ENCODE assay signal across 1 cellular context in genomic region chr7:155454183-155455112, GRCh38.
TF ChIP-seq lines count a peak whose summit lies in the region.

No MANE protein-coding gene starts in this region.

TF ChIP-seq in SK-N-SH, 30 proteins besides CTCF, POLR2A, EP300 and RAD21 (continued from another document):
- TF ChIP-seq PBX3 (IDR thresholded peaks at IDR 0.05) (no peak), MXI1 (IDR thresholded peaks at IDR 0.05; ENCODE audit: low read depth, low read length) (no peak), CHD2 (IDR thresholded peaks at IDR 0.05; ENCODE audit: low read length, partially characterized antibody) (no peak), JUND (IDR thresholded peaks at IDR 0.05) (no peak), YY1 (IDR thresholded peaks at IDR 0.05; ENCODE audit: low read depth) (no peak), NRF1 (IDR thresholded peaks at IDR 0.05; ENCODE audit: low read depth, low read length) (no peak), GABPA (IDR thresholded peaks at IDR 0.05; ENCODE audit: low read depth) (no peak), SMC3 (IDR thresholded peaks at IDR 0.05; ENCODE audit: low read depth, low read length) (no peak), FOSL2 (IDR thresholded peaks at IDR 0.05; ENCODE audit: borderline replicate concordance, low read depth) (no peak)
TF ChIP-seq in SK-N-SH: peak in this region for 0.
